Comparison of ENCODE assay signal across 26 cellular contexts in genomic region chr2:6972067-6972710, GRCh38. TPM values are rescaled to one million over a fixed set of nuclear protein-coding genes. Genes with fewer than 3 reads are reported as not detected.
A peak's percentile ranks its signal among the peaks of the same experiment; 100 is the strongest.
DNase-seq lines count a peak whose midpoint lies in the region; ATAC-seq and TF ChIP-seq lines count a peak whose summit lies in the region.
"Had no signal": no experiment of that assay in that cellular context is flagged by ENCODE, and none has a peak within 500 bp of the region (broad histone marks: within the 10 kb centered on the region; RNA-seq: fewer than 3 reads in every experiment).

No MANE protein-coding gene starts in this region.

- no peak overlapping the region for H4K8ac ChIP-seq in trophoblast cell (ENCODE audit: low read depth, low read length)

- H2BK12ac ChIP-seq in trophoblast cell (ENCODE audit: low read length), result peak overlapping the region; percentile 31

- no peak for TF ChIP-seq CTCF in DND-41 (IDR thresholded peaks at IDR 0.05; ENCODE audit: borderline replicate concordance, extremely low read depth, low read length, poor library complexity, severe bottlenecking)
- TF ChIP-seq CTCF in left lung (IDR thresholded peaks at IDR 0.05), result no peak

- H3K4me3 ChIP-seq in DND-41 (ENCODE audit: low read depth in 1 of 2, low read length in 2 of 2), result no peak overlapping the region
- no peak overlapping the region for H3K4me3 ChIP-seq in trophoblast cell (ENCODE audit: low read depth, low read length)
- H3K4me3 ChIP-seq in left lung, result no peak overlapping the region
- H3K4me3 ChIP-seq: A549; BLaER1 treated with 17β-estradiol and CSF1 and Interleukin-3, amounts not matched to agents 10 nM and 100 nM; GM23248; K562; PC-9; SJCRH30 had no signal

- H4K20me1 ChIP-seq in DND-41 (ENCODE audit: insufficient read depth, low read length), result peaks cover 17% of the 10 kb centered on the region; the same call in 1 of the 2 replicates
- H4K20me1 ChIP-seq: BLaER1 treated with 17β-estradiol and CSF1 and Interleukin-3, amounts not matched to agents 10 nM and 100 nM had no signal

- no CpG with 5 or more reads among the region's 5 CpGs for WGBS in trophoblast cell (ENCODE audit: extremely low coverage, insufficient coverage, insufficient read length)

- DNase-seq in DND-41, result no peak
- peak in 18 of 61 donors; percentile 18 to 91 (median 61) for DNase-seq in caudate nucleus (lab: John Stamatoyannopoulos, UW)
- peak; percentile 21 for DNase-seq in islet precursor cell
- DNase-seq in trophoblast cell, result no peak
- no peak for DNase-seq in NCI-H524 treated with DMSO at 0.1 percent for 48 hours (lab: John Stamatoyannopoulos, UW)
- DNase-seq in iPS-NIHi11 (ENCODE audit: low spot score), result no peak
- DNase-seq in left lung, result no peak
- DNase-seq in activated CD4-positive, alpha-beta T cell treated with anti-CD3 and anti-CD28 coated beads for 4 hours, result no peak
- DNase-seq: AML-193; CD4-positive, alpha-beta T cell; GM23248; H7; Kasumi-1; NCI-H1092 treated with DMSO at 0.1 percent for 48 hours; NCI-H1436; NCI-H187 treated with DMSO at 0.1 percent for 48 hours; NCI-H2171 treated with DMSO at 0.1 percent for 48 hours; NCI-H524; NCI-H82; PC-9; SJCRH30 had no signal

- no peak overlapping the region for H2BK5ac ChIP-seq in trophoblast cell (ENCODE audit: low read depth, low read length, poor library complexity)

- H2AFZ ChIP-seq in DND-41 (ENCODE audit: low read depth, low read length) (no peak overlapping the region), trophoblast cell (ENCODE audit: insufficient read depth, low read length, poor library complexity) (no peak overlapping the region)
- H2AFZ ChIP-seq: GM23248, PC-9 had no signal

- intact Hi-C loops in left lung (cut with DNase I), result no loop called here

- no peak overlapping the region for H3K23ac ChIP-seq in trophoblast cell (ENCODE audit: low read length)

- H3K27me3 ChIP-seq in DND-41 (ENCODE audit: insufficient read depth, low read length, poor library complexity) (no peaks in the 10 kb centered on the region), trophoblast cell (ENCODE audit: insufficient read depth, low read length) (no peaks in the 10 kb centered on the region), left lung (no peaks in the 10 kb centered on the region)
- H3K27me3 ChIP-seq: BLaER1 treated with 17β-estradiol and CSF1 and Interleukin-3, amounts not matched to agents 10 nM and 100 nM; SJCRH30 had no signal

- H2BK120ac ChIP-seq in trophoblast cell (ENCODE audit: insufficient read depth, low read length, poor library complexity), result no peak overlapping the region

- H3K27ac ChIP-seq in DND-41 (ENCODE audit: low read length) (peak overlapping the region; percentile 29; the same call in 1 of the 2 replicates), caudate nucleus (ENCODE audit: low read depth, low read length) (peak overlapping the region; percentile 86), trophoblast cell (ENCODE audit: low read depth, low read length) (no peak overlapping the region), left lung (no peak overlapping the region)
- H3K27ac ChIP-seq: A549; BLaER1 treated with 17β-estradiol and CSF1 and Interleukin-3, amounts not matched to agents 10 nM and 100 nM; GM23248; PC-9; SJCRH30 had no signal

- no peak overlapping the region for H4K12ac ChIP-seq in trophoblast cell (ENCODE audit: low read depth, low read length)

- ATAC-seq in DND-41 (ENCODE audit: insufficient read depth, low read depth), result no peak
- ATAC-seq in left lung, result no peak
- ATAC-seq: A549, HepG2, K562, Right ventricle myocardium inferior had no signal

- no peaks in the 10 kb centered on the region for H3K4me1 ChIP-seq in DND-41 (ENCODE audit: insufficient read depth, low read length)
- no peaks in the 10 kb centered on the region for H3K4me1 ChIP-seq in trophoblast cell (ENCODE audit: control insufficient read depth in 1 of 2, insufficient read depth in 2 of 2, low read length in 2 of 2)
- peaks cover under 1 to 6% of the 10 kb centered on the region in 2 donors for H3K4me1 ChIP-seq in left lung
- H3K4me1 ChIP-seq: SJCRH30 had no signal

- peaks cover 90% of the 10 kb centered on the region for H3K79me2 ChIP-seq in DND-41 (ENCODE audit: insufficient read depth, low read length)
- no peaks in the 10 kb centered on the region for H3K79me2 ChIP-seq in trophoblast cell (ENCODE audit: control insufficient read depth, insufficient read depth, low read length, poor library complexity)

- H2AK5ac ChIP-seq in trophoblast cell (ENCODE audit: low read length), result no peak overlapping the region

- H3K18ac ChIP-seq in trophoblast cell (ENCODE audit: low read length), result no peak overlapping the region

- no peak overlapping the region for H3K14ac ChIP-seq in trophoblast cell (ENCODE audit: low read length)

- no peaks in the 10 kb centered on the region for H3K9me3 ChIP-seq in DND-41 (ENCODE audit: insufficient read depth, low read length, severe bottlenecking)
- H3K9me3 ChIP-seq in trophoblast cell (ENCODE audit: insufficient read depth, low read depth, low read length), result no peaks in the 10 kb centered on the region
- no peaks in the 10 kb centered on the region for H3K9me3 ChIP-seq in left lung
- H3K9me3 ChIP-seq: A549, SJCRH30 had no signal

- H3K4ac ChIP-seq in trophoblast cell (ENCODE audit: low read depth, low read length), result no peak overlapping the region

- no peak overlapping the region for H3K4me2 ChIP-seq in DND-41 (ENCODE audit: insufficient read depth, low read length)
- no peak overlapping the region for H3K4me2 ChIP-seq in trophoblast cell (ENCODE audit: low read length)
- H3K4me2 ChIP-seq: A549, PC-9 had no signal

- no peak overlapping the region for H3K9ac ChIP-seq in DND-41 (ENCODE audit: low read depth, low read length)
- no peak overlapping the region for H3K9ac ChIP-seq in trophoblast cell (ENCODE audit: low read length)
- H3K9ac ChIP-seq: BLaER1 treated with 17β-estradiol and CSF1 and Interleukin-3, amounts not matched to agents 10 nM and 100 nM; GM23248 had no signal

- no peak overlapping the region for H4K91ac ChIP-seq in trophoblast cell (ENCODE audit: low read depth, low read length)

- H3K36me3 ChIP-seq in DND-41 (ENCODE audit: insufficient read depth, low read length) (peaks cover 88% of the 10 kb centered on the region), trophoblast cell (ENCODE audit: control insufficient read depth in 1 of 2, insufficient read depth in 2 of 2, low read length in 2 of 2) (no peaks in the 10 kb centered on the region), left lung (no peaks in the 10 kb centered on the region)
- H3K36me3 ChIP-seq: SJCRH30 had no signal

- no peaks in the 10 kb centered on the region for H3K79me1 ChIP-seq in trophoblast cell (ENCODE audit: low read length)

RNA-seq across cellular contexts. Expression of gene RNF144A, which starts 55.0 kb away (rescaled TPM):
- 9.2 and 9.3 TPM in 2 replicates for polyA plus RNA-seq in trophoblast cell (2013)
- 10 to 100 TPM in 1 of 2 donors, 1 to 10 TPM in 1; 9.9 to 11.4 TPM for total RNA-seq in left lung

Comparison
In these comparisons a context has a peak if more than half of its experiments do, and no peak if none do; other contexts are left out.
1. H3K27ac ChIP-seq: peak in DND-41 (single experiment) and caudate nucleus (single experiment); none in trophoblast cell (single experiment) and left lung (0 of 2).